ENCODE assay signal across 8 cellular contexts in genomic region chr4:133148690-133149363, GRCh38. TPM values are rescaled to one million over a fixed set of nuclear protein-coding genes. Genes with fewer than 3 reads are reported as not detected.
A peak's percentile ranks its signal among the peaks of the same experiment; 100 is the strongest.
DNase-seq lines count a peak whose midpoint lies in the region; ATAC-seq and TF ChIP-seq lines count a peak whose summit lies in the region.

PCDH10 (plus strand) TSS chr4:133149294; CDS start chr4:133150141, 847 bp downstream.

- no peaks in the 10 kb centered on the region for H3K9me3 Mint-ChIP-seq in activated naive CD8-positive, alpha-beta T cell treated with anti-CD3 and anti-CD28 coated beads, Interleukin-2, amount 50 U/mL, for 24 hours

- H3K4me1 ChIP-seq in aorta (ENCODE audit: control insufficient read depth in 1 of 2, insufficient read depth in 2 of 2, low read length in 2 of 2), result no peaks in the 10 kb centered on the region

- 0% methylated on average over 38 of the region's 38 CpGs for WGBS in aorta, 2 donors

- H3K36me3 Mint-ChIP-seq in activated naive CD8-positive, alpha-beta T cell treated with anti-CD3 and anti-CD28 coated beads, Interleukin-2, amount 50 U/mL, for 24 hours (ENCODE audit: low read depth), result peaks cover 8% of the 10 kb centered on the region

- DNase-seq in GM10266 (ENCODE audit: extremely low spot score), result peak; percentile 77
- peak; percentile 77 for DNase-seq in NCI-H345 treated with DMSO at 0.1 percent for 48 hours (lab: John Stamatoyannopoulos, UW; ENCODE audit: unreplicated experiment)
- peak; percentile 52 for DNase-seq in activated naive CD8-positive, alpha-beta T cell treated with anti-CD3 and anti-CD28 coated beads, Interleukin-2, amount 50 U/mL, for 24 hours
- peak; percentile 89 for DNase-seq in Right ventricle myocardium superior
- peak; percentile 98 for DNase-seq in occipital lobe (lab: John Stamatoyannopoulos, UW)
- peak; percentile 94 to 97 for DNase-seq in aorta

- ATAC-seq in HG02870 (IDR thresholded peaks at IDR 0.05; ENCODE audit: unreplicated experiment) (peak; percentile 93), Right ventricle myocardium superior (ENCODE audit: poor library complexity) (peak; percentile 94), aorta (ENCODE audit: low FRiP score) (peak; percentile 93), GM19351 (IDR thresholded peaks at IDR 0.05; ENCODE audit: unreplicated experiment) (no peak)
- ATAC-seq in activated naive CD8-positive, alpha-beta T cell treated with anti-CD3 and anti-CD28 coated beads, Interleukin-2, amount 50 U/mL, for 24 hours, result peak; percentile 88

- no peaks in the 10 kb centered on the region for H3K36me3 ChIP-seq in aorta (ENCODE audit: control insufficient read depth in 1 of 2, insufficient read depth in 2 of 2, low read length in 1 of 2)

- no peaks in the 10 kb centered on the region for H3K27me3 ChIP-seq in aorta (ENCODE audit: control insufficient read depth in 1 of 2, insufficient read depth in 2 of 2, low read length in 1 of 2)

- TF ChIP-seq CTCF in GM10266 (IDR thresholded peaks at IDR 0.05; ENCODE audit: control insufficient read depth, insufficient read depth, low read depth, missing control alignments), result no peak

- H3K27ac ChIP-seq in aorta (ENCODE audit: low read depth in 1 of 2, low read length in 2 of 2), result peak within 1 kb of the TSS; percentile 2 to 5

- peak within 1 kb of the TSS; percentile 22 for H3K27ac Mint-ChIP-seq in activated naive CD8-positive, alpha-beta T cell treated with anti-CD3 and anti-CD28 coated beads, Interleukin-2, amount 50 U/mL, for 24 hours

- H3K4me3 ChIP-seq in aorta (ENCODE audit: low read length in 2 of 2), result peak within 1 kb of the TSS; percentile 46 to 58

- H3K4me1 Mint-ChIP-seq in activated naive CD8-positive, alpha-beta T cell treated with anti-CD3 and anti-CD28 coated beads, Interleukin-2, amount 50 U/mL, for 24 hours, result peaks cover 27% of the 10 kb centered on the region

- peak within 1 kb of the TSS; percentile 67 for H3K4me3 Mint-ChIP-seq in activated naive CD8-positive, alpha-beta T cell treated with anti-CD3 and anti-CD28 coated beads, Interleukin-2, amount 50 U/mL, for 24 hours

- H3K9me3 ChIP-seq in aorta (ENCODE audit: control insufficient read depth, low read length), result no peaks in the 10 kb centered on the region

- intact Hi-C loops in Right ventricle myocardium superior (cut with DNase I), result no loop called here
- intact Hi-C loops in aorta (cut with DNase I), result loop anchor here in 1 of 2 donors (10.0 kb wide), 1 partner anchor 1756 kb away; no protein-coding TSS in a partner anchor

- peaks cover 78% of the 10 kb centered on the region for H3K27me3 Mint-ChIP-seq in activated naive CD8-positive, alpha-beta T cell treated with anti-CD3 and anti-CD28 coated beads, Interleukin-2, amount 50 U/mL, for 24 hours

RNA-seq across cellular contexts. Expression of gene PCDH10, which starts in this region (rescaled TPM):
- 0.08 TPM for total RNA-seq in Right ventricle myocardium superior
- total RNA-seq in occipital lobe, result 43.8 TPM
- total RNA-seq in aorta, result 10 to 100 TPM; 15.1 to 23.0 TPM
- 1 to 10 TPM; 5.0 TPM for polyA plus RNA-seq in aorta

Comparison
In these comparisons a context has a peak if more than half of its experiments do, and no peak if none do; other contexts are left out.
1. RNA of gene PCDH10 (total RNA-seq): 43.8 TPM in occipital lobe (single experiment) and 15.1 to 23.0 TPM in aorta; 0.08 TPM in Right ventricle myocardium superior (single experiment); every median in the first group is over 10 times any median in the second.
2. Peak in DNase-seq and ATAC-seq in Right ventricle myocardium superior; RNA of the gene not detected or under 1 TPM.
3. Peak in every context shown above with its lines, with median percentiles within 50 percentile points of each other: DNase-seq.